ENCODE assay signal across 24 cellular contexts in genomic region chr17:2346475-2346874, GRCh38. TPM values are rescaled to one million over a fixed set of nuclear protein-coding genes. Genes with fewer than 3 reads are reported as not detected.
DNase-seq lines count a peak whose midpoint lies in the region; ATAC-seq, FAIRE-seq and TF ChIP-seq lines count a peak whose summit lies in the region.
"Had no signal": no experiment of that assay in that cellular context is flagged by ENCODE, and none has a peak within 500 bp of the region (broad histone marks: within the 10 kb centered on the region; RNA-seq: fewer than 3 reads in every experiment).

No MANE protein-coding gene starts in this region.

- H3K27me3 ChIP-seq in PC-3 (ENCODE audit: low read length) (no peaks in the 10 kb centered on the region), psoas muscle (ENCODE audit: insufficient read depth in 3 of 3, low read length in 2 of 3) (no peaks in the 10 kb centered on the region), Peyer's patch (no peaks in the 10 kb centered on the region)
- H3K27me3 ChIP-seq: brain microvascular endothelial cell, colonic mucosa had no signal

- intact Hi-C loops in PC-3 (cut with micrococcal nuclease) (no loop called here), psoas muscle (cut with DNase I) (no loop called here)

- H3K36me3 ChIP-seq in PC-3 (ENCODE audit: low read depth, low read length) (no peaks in the 10 kb centered on the region), psoas muscle (ENCODE audit: insufficient read depth in 1 of 2, low read depth in 1 of 2) (peaks cover 3 to 27% of the 10 kb centered on the region in 2 donors), Peyer's patch (peaks cover 0 to 25% (median 0%) of the 10 kb centered on the region in 3 donors)
- H3K36me3 ChIP-seq: brain microvascular endothelial cell, colonic mucosa had no signal

- H3K9me3 Mint-ChIP-seq in immature natural killer cell = no peaks in the 10 kb centered on the region
- H3K9me3 Mint-ChIP-seq: activated CD4-positive, alpha-beta memory T cell treated with anti-CD3 and anti-CD28 coated beads, Interleukin-2, amount 10 ng/mL, durations not matched to agents 7 days and 5 days; activated naive CD8-positive, alpha-beta T cell treated with anti-CD3 and anti-CD28 coated beads, Interleukin-2, amount 50 U/mL, for 24 hours; IgD-negative memory B cell; stimulated activated naive B cell treated with anti-CD40 and anti-IgM and Interleukin-4, amounts not matched to agents 10 μg/mL and 1 μg/mL and 100 μg/mL, for 72 hours had no signal

- no peak overlapping the region for H2AFZ ChIP-seq in PC-3 (ENCODE audit: low read length)
- H2AFZ ChIP-seq: GM23248 had no signal

- no peak for DNase-seq in A549 (ENCODE audit: low read depth in 1 of 2, low spot score in 1 of 2)
- DNase-seq in PC-3 = peak; percentile 41
- DNase-seq in psoas muscle = no peak
- no peak for DNase-seq in Peyer's patch
- no peak for DNase-seq in NCI-H1930 (lab: John Stamatoyannopoulos, UW)
- DNase-seq in immature natural killer cell = no peak
- DNase-seq: activated CD4-positive, alpha-beta memory T cell treated with anti-CD3 and anti-CD28 coated beads, Interleukin-2, amount 10 ng/mL, durations not matched to agents 7 days and 5 days; activated gamma-delta T cell; activated naive CD8-positive, alpha-beta T cell treated with anti-CD3 and anti-CD28 coated beads, Interleukin-2, amount 50 U/mL, for 24 hours; brain microvascular endothelial cell; colonic mucosa; GM23248; NCI-H1436 treated with DMSO at 0.1 percent for 48 hours; NCI-H2171; NCI-H526; stimulated activated CD4-positive, alpha-beta T cell treated with anti-CD3 and anti-CD28 coated beads, Interleukin-2, amount 100 ng/mL, for 24 hours; stimulated activated naive B cell treated with anti-CD40 and anti-IgM and Interleukin-4, amounts not matched to agents 10 μg/mL and 1 μg/mL and 100 μg/mL, for 72 hours; T-helper 9 cell had no signal

- H3K4me1 Mint-ChIP-seq in immature natural killer cell = no peaks in the 10 kb centered on the region
- H3K4me1 Mint-ChIP-seq: stimulated activated naive B cell treated with anti-CD40 and anti-IgM and Interleukin-4, amounts not matched to agents 10 μg/mL and 1 μg/mL and 100 μg/mL, for 72 hours had no signal

- TF ChIP-seq EP300 in A549 (IDR thresholded peaks at IDR 0.05) = no peak

- ATAC-seq in A549 = no peak
- no peak for ATAC-seq in PC-3
- ATAC-seq in esophagus mucosa = peak; percentile 88
- no peak for ATAC-seq in psoas muscle
- no peak for ATAC-seq in HG02884 (IDR thresholded peaks at IDR 0.05; ENCODE audit: unreplicated experiment)
- ATAC-seq: activated CD4-positive, CD25-positive, alpha-beta regulatory T cell treated with anti-CD3 and anti-CD28 coated beads, Interleukin-2, amount 50 U/mL, for 24 hours; activated naive CD8-positive, alpha-beta T cell treated with anti-CD3 and anti-CD28 coated beads, Interleukin-2, amount 50 U/mL, for 24 hours; left lobe of liver; mucosa of descending colon; stimulated activated naive B cell treated with anti-CD40 and anti-IgM and Interleukin-4, amounts not matched to agents 10 μg/mL and 1 μg/mL and 100 μg/mL, for 72 hours had no signal

- H3K4me3 ChIP-seq in A549 = no peak overlapping the region
- no peak overlapping the region for H3K4me3 ChIP-seq in PC-3 (ENCODE audit: low read length)
- H3K4me3 ChIP-seq in psoas muscle = no peak overlapping the region
- H3K4me3 ChIP-seq in Peyer's patch = no peak overlapping the region
- H3K4me3 ChIP-seq: colonic mucosa, GM23248, mucosa of descending colon had no signal

- POLR2A ChIA-PET in A549 (lab: Yijun Ruan, JAX) (interaction anchor here (1.3 kb wide), 1 partner anchor 9 kb away, joined by 3 read pairs; the partner anchor contains the start of gene SGSM2), PC-3 (lab: Charles Lee; ENCODE audit: unreplicated experiment) (no interaction called here)

- H3K9me3 ChIP-seq in A549 (no peaks in the 10 kb centered on the region), PC-3 (ENCODE audit: low read length) (no peaks in the 10 kb centered on the region), psoas muscle (no peaks in the 10 kb centered on the region), Peyer's patch (no peaks in the 10 kb centered on the region)
- H3K9me3 ChIP-seq: colonic mucosa, mucosa of descending colon had no signal

- TF ChIP-seq CTCF in A549 (IDR thresholded peaks at IDR 0.05) = no peak
- no peak for TF ChIP-seq CTCF in PC-3 (conservative IDR thresholded peaks at IDR 0.05; ENCODE audit: low read depth, low read length)
- no peak for TF ChIP-seq CTCF in psoas muscle (IDR thresholded peaks at IDR 0.05)
- no peak for TF ChIP-seq CTCF in Peyer's patch (IDR thresholded peaks at IDR 0.05)

- FAIRE-seq in A549 (lab: Jason Lieb, UNC) = no peak

- CTCF ChIA-PET in A549 (lab: Yijun Ruan, JAX) = interaction anchor here (0.7 to 13.0 kb wide), 7 partner anchors 10 to 653 kb away, joined by 4 to 216 read pairs (median 8); partner anchors contain the start of genes SGSM2 and TSR1
- CTCF ChIA-PET in PC-3 (lab: Charles Lee) = no interaction called here

- no TSS peak for BruUV-seq in PC-3 (replicated peaks; lab: Mats Ljungman, UMichigan)

- H3K4me3 Mint-ChIP-seq in immature natural killer cell = no peak overlapping the region
- H3K4me3 Mint-ChIP-seq: activated CD4-positive, alpha-beta memory T cell treated with anti-CD3 and anti-CD28 coated beads, Interleukin-2, amount 10 ng/mL, durations not matched to agents 7 days and 5 days; activated naive CD8-positive, alpha-beta T cell treated with anti-CD3 and anti-CD28 coated beads, Interleukin-2, amount 50 U/mL, for 24 hours; IgD-negative memory B cell; stimulated activated naive B cell treated with anti-CD40 and anti-IgM and Interleukin-4, amounts not matched to agents 10 μg/mL and 1 μg/mL and 100 μg/mL, for 72 hours had no signal

- H3K4me1 ChIP-seq in A549 = peaks cover 14% of the 10 kb centered on the region
- H3K4me1 ChIP-seq in PC-3 (ENCODE audit: insufficient read depth, low read length) = peaks cover 27% of the 10 kb centered on the region
- H3K4me1 ChIP-seq in psoas muscle = peaks cover 18% of the 10 kb centered on the region
- peaks cover 0 to 16% (median 0%) of the 10 kb centered on the region in 4 donors for H3K4me1 ChIP-seq in Peyer's patch
- H3K4me1 ChIP-seq: colonic mucosa had no signal

- 81% methylated on average over 6 of the region's 8 CpGs for whole genome bisulfite sequencing in A549 (ENCODE audit: missing lambda C conversion rate)
- 93 to 96% (median 95%) methylated on average over 8 of the region's 8 CpGs for WGBS in psoas muscle, 3 donors

- H3K27ac Mint-ChIP-seq in immature natural killer cell = no peak overlapping the region
- H3K27ac Mint-ChIP-seq: activated CD4-positive, alpha-beta memory T cell treated with anti-CD3 and anti-CD28 coated beads, Interleukin-2, amount 10 ng/mL, durations not matched to agents 7 days and 5 days; activated naive CD8-positive, alpha-beta T cell treated with anti-CD3 and anti-CD28 coated beads, Interleukin-2, amount 50 U/mL, for 24 hours; stimulated activated naive B cell treated with anti-CD40 and anti-IgM and Interleukin-4, amounts not matched to agents 10 μg/mL and 1 μg/mL and 100 μg/mL, for 72 hours had no signal

- no peaks in the 10 kb centered on the region for H4K20me1 ChIP-seq in PC-3 (ENCODE audit: low read length)

- TF ChIP-seq RAD21 in A549 (conservative IDR thresholded peaks at IDR 0.05 in 1 of 2, IDR thresholded peaks at IDR 0.05 in 1 of 2) = no peak

- H3K79me2 ChIP-seq in PC-3 (ENCODE audit: low read length) = no peaks in the 10 kb centered on the region

- no peak overlapping the region for H3K4me2 ChIP-seq in A549
- no peak overlapping the region; the same call in 1 of the 2 replicates for H3K4me2 ChIP-seq in PC-3 (ENCODE audit: low read length)

- TF ChIP-seq POLR2A in A549 (IDR thresholded peaks at IDR 0.05; ENCODE audit: low read length) (no peak), Peyer's patch (IDR thresholded peaks at IDR 0.05) (no peak)

- no peaks in the 10 kb centered on the region for H3K9me2 ChIP-seq in PC-3 (replicated peaks; ENCODE audit: low read length)

- peaks cover 0 to 4% (median 2%) of the 10 kb centered on the region in 3 donors for H3K27me3 Mint-ChIP-seq in immature natural killer cell (ENCODE audit: low read depth in 3 of 3)
- H3K27me3 Mint-ChIP-seq: activated CD4-positive, alpha-beta memory T cell treated with anti-CD3 and anti-CD28 coated beads, Interleukin-2, amount 10 ng/mL, durations not matched to agents 7 days and 5 days; activated naive CD8-positive, alpha-beta T cell treated with anti-CD3 and anti-CD28 coated beads, Interleukin-2, amount 50 U/mL, for 24 hours; IgD-negative memory B cell; stimulated activated naive B cell treated with anti-CD40 and anti-IgM and Interleukin-4, amounts not matched to agents 10 μg/mL and 1 μg/mL and 100 μg/mL, for 72 hours had no signal

- H3K36me3 Mint-ChIP-seq in immature natural killer cell = peaks cover 0 to 8% (median 5%) of the 10 kb centered on the region in 3 donors

- no peak overlapping the region for H3K9ac ChIP-seq in PC-3 (ENCODE audit: low read length)
- H3K9ac ChIP-seq: GM23248 had no signal

- H3K27ac ChIP-seq in A549 (0 out of 6 replicates have a peak overlapping the region, but pooled peaks of 1 of the 2 experiments have one; percentile 35), PC-3 (ENCODE audit: low read length) (peak overlapping the region; percentile 49), psoas muscle (peak overlapping the region; percentile 68), Peyer's patch (no peak overlapping the region)
- H3K27ac ChIP-seq: brain microvascular endothelial cell, colonic mucosa, GM23248 had no signal

- H3F3A ChIP-seq in PC-3 (ENCODE audit: low read length, unreplicated experiment) = no peaks in the 10 kb centered on the region

RNA-seq across cellular contexts. Expression of gene SGSM2, which starts 9.2 kb away (rescaled TPM):
- polyA plus RNA-seq in A549 (2011; rRNA removed) (24.9 and 37.0 TPM in 2 replicates), A549 (2017; fragmentation: RNase III; extraction: RNeasy Plus Mini Kit Qiagen cat#74134 plus additional on column Dnase treatment) (45.3 to 55.3 TPM (median 53.3 TPM) in 3 replicates), psoas muscle (10 to 100 TPM in 1 of 3 donors, 1 to 10 TPM in 2; 9.6 to 13.5 (median 9.6) TPM), immature natural killer cell (1 to 10 TPM; 1.6 to 8.9 (median 3.3) TPM)
- 75.9 and 88.8 TPM in 2 replicates for polyA plus RNA-seq in A549 (2012; cell fraction: cytosol; rRNA removed)
- polyA plus RNA-seq in A549 (2012; cell fraction: nucleus; rRNA removed) = 512 and 551 TPM in 2 replicates
- polyA minus RNA-seq in A549 (2011; rRNA and poly(A)+ RNA removed) = 29.3 and 30.7 TPM in 2 replicates
- total RNA-seq in PC-3 (2014; rRNA removed) (36.6 and 47.2 TPM in 2 replicates), esophagus mucosa (28.1 TPM), psoas muscle (10 to 100 TPM; 12.1 to 25.6 (median 18.6) TPM), Peyer's patch (100 to 1,000 TPM in 3 of 4 donors, 10 to 100 TPM in 1; 48.5 to 151 (median 113) TPM)

RNA-seq across cellular contexts. Expression of gene TSR1, which starts 10.2 kb away (rescaled TPM):
- polyA plus RNA-seq in A549 (2011; rRNA removed) = 38.3 and 45.7 TPM in 2 replicates
- polyA plus RNA-seq in A549 (2012; cell fraction: cytosol; rRNA removed) = 37.6 and 38.7 TPM in 2 replicates
- 40.7 and 56.7 TPM in 2 replicates for polyA plus RNA-seq in A549 (2012; cell fraction: nucleus; rRNA removed)
- 84.1 to 93.0 TPM (median 87.8 TPM) in 3 replicates for polyA plus RNA-seq in A549 (2017; fragmentation: RNase III; extraction: RNeasy Plus Mini Kit Qiagen cat#74134 plus additional on column Dnase treatment)
- 62.1 and 63.8 TPM in 2 replicates for polyA minus RNA-seq in A549 (2011; rRNA and poly(A)+ RNA removed)
- total RNA-seq in PC-3 (2014; rRNA removed) = 70.3 and 90.2 TPM in 2 replicates
- total RNA-seq in esophagus mucosa = 24.5 TPM
- 10 to 100 TPM; 36.6 to 64.2 (median 54.7) TPM for total RNA-seq in psoas muscle
- 10 to 100 TPM; 31.0 to 63.4 (median 50.9) TPM for polyA plus RNA-seq in psoas muscle
- 10 to 100 TPM in 3 of 4 donors, 1 to 10 TPM in 1; 5.6 to 87.5 (median 28.6) TPM for total RNA-seq in Peyer's patch
- 10 to 100 TPM in 1 of 3 donors, 1 to 10 TPM in 2; 8.0 to 17.1 (median 9.5) TPM for polyA plus RNA-seq in immature natural killer cell

RNA-seq across cellular contexts. Expression of gene SRR, which starts 42.7 kb away (rescaled TPM):
- 13.2 and 16.2 TPM in 2 replicates for polyA plus RNA-seq in A549 (2011; rRNA removed)
- 6.4 and 8.2 TPM in 2 replicates for polyA plus RNA-seq in A549 (2012; cell fraction: cytosol; rRNA removed)
- 3.8 and 4.8 TPM in 2 replicates for polyA plus RNA-seq in A549 (2012; cell fraction: nucleus; rRNA removed)
- 14.8 to 21.4 TPM (median 16.7 TPM) in 3 replicates for polyA plus RNA-seq in A549 (2017; fragmentation: RNase III; extraction: RNeasy Plus Mini Kit Qiagen cat#74134 plus additional on column Dnase treatment)
- polyA minus RNA-seq in A549 (2011; rRNA and poly(A)+ RNA removed) = 14.4 and 16.6 TPM in 2 replicates
- 8.8 and 12.0 TPM in 2 replicates for total RNA-seq in PC-3 (2014; rRNA removed)
- 7.5 TPM for total RNA-seq in esophagus mucosa
- 1 to 10 TPM; 3.9 to 9.1 (median 5.4) TPM for total RNA-seq in psoas muscle
- 1 to 10 TPM; 2.2 to 9.6 (median 3.0) TPM for polyA plus RNA-seq in psoas muscle
- total RNA-seq in Peyer's patch = 10 to 100 TPM in 1 of 4 donors, 1 to 10 TPM in 3; 2.1 to 27.2 (median 5.5) TPM
- polyA plus RNA-seq in immature natural killer cell = 10 to 100 TPM in 1 of 3 donors, 1 to 10 TPM in 2; 6.6 to 13.9 (median 8.6) TPM

RNA-seq across cellular contexts. Expression of gene SMG6, which starts 42.9 kb away (rescaled TPM):
- 4.7 and 13.1 TPM in 2 replicates for polyA plus RNA-seq in A549 (2011; rRNA removed)
- 8.1 and 13.5 TPM in 2 replicates for polyA plus RNA-seq in A549 (2012; cell fraction: cytosol; rRNA removed)
- polyA plus RNA-seq in A549 (2012; cell fraction: nucleus; rRNA removed) = 39.5 and 57.3 TPM in 2 replicates
- 17.0 to 17.9 TPM (median 17.2 TPM) in 3 replicates for polyA plus RNA-seq in A549 (2017; fragmentation: RNase III; extraction: RNeasy Plus Mini Kit Qiagen cat#74134 plus additional on column Dnase treatment)
- 43.5 and 48.4 TPM in 2 replicates for polyA minus RNA-seq in A549 (2011; rRNA and poly(A)+ RNA removed)
- 13.4 and 20.4 TPM in 2 replicates for total RNA-seq in PC-3 (2014; rRNA removed)
- 19.5 TPM for total RNA-seq in esophagus mucosa
- 10 to 100 TPM; 16.3 to 24.1 (median 19.7) TPM for total RNA-seq in psoas muscle
- 10 to 100 TPM in 2 of 3 donors, 1 to 10 TPM in 1; 9.4 to 14.3 (median 11.6) TPM for polyA plus RNA-seq in psoas muscle
- total RNA-seq in Peyer's patch = 100 to 1,000 TPM in 1 of 4 donors, 10 to 100 TPM in 3; 33.3 to 139 (median 67.4) TPM
- polyA plus RNA-seq in immature natural killer cell = 1 to 10 TPM; 1.6 to 9.8 (median 4.7) TPM

RNA-seq across cellular contexts. Expression of gene MNT, which starts 54.4 kb away (rescaled TPM):
- polyA plus RNA-seq in A549 (2011; rRNA removed) = 4.5 and 5.7 TPM in 2 replicates
- polyA plus RNA-seq in A549 (2012; cell fraction: cytosol; rRNA removed) = 10.5 and 12.2 TPM in 2 replicates
- polyA plus RNA-seq in A549 (2012; cell fraction: nucleus; rRNA removed) = 54.0 and 59.8 TPM in 2 replicates
- 22.7 to 30.8 TPM (median 25.9 TPM) in 3 replicates for polyA plus RNA-seq in A549 (2017; fragmentation: RNase III; extraction: RNeasy Plus Mini Kit Qiagen cat#74134 plus additional on column Dnase treatment)
- polyA minus RNA-seq in A549 (2011; rRNA and poly(A)+ RNA removed) = 3.8 and 4.9 TPM in 2 replicates
- total RNA-seq in PC-3 (2014; rRNA removed) = 19.1 and 26.0 TPM in 2 replicates
- 28.6 TPM for total RNA-seq in esophagus mucosa
- 10 to 100 TPM in 1 of 4 donors, 1 to 10 TPM in 3; 6.6 to 11.7 (median 8.0) TPM for total RNA-seq in psoas muscle
- polyA plus RNA-seq in psoas muscle = 1 to 10 TPM; 2.5 to 9.2 (median 4.3) TPM
- total RNA-seq in Peyer's patch = 10 to 100 TPM in 3 of 4 donors, 1 to 10 TPM in 1; 9.5 to 57.8 (median 39.0) TPM
- polyA plus RNA-seq in immature natural killer cell = 1 to 10 TPM in 1 of 3 donors, under 1 TPM in 2; 0.10 to 1.1 (median 0.64) TPM

Comparison
In these comparisons a context has a peak if more than half of its experiments do, and no peak if none do; other contexts are left out.
1. H3K27ac ChIP-seq: peak in PC-3 (single experiment) and psoas muscle (single experiment); none in Peyer's patch (0 of 4).